ENCODE assay signal across 23 cellular contexts in the genomic region with DNA sequence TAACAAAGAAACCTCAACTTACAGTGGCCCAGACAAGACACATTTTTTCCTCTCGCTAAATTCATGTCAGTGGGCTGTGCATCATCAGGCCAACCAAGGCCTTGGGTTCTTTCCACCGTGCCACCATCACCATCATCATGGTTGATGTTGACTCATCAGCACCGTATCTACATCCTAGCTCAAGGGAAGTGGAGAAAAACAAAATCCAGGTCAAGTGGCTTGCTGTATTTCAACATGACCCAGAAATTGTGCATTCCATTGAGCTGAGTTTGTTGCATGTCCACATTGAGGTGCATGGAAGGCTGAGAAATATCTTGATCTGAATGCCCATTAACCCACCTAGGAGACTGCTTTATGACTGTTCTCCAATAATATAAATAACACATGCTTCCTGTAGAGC.
DNase-seq lines count a peak whose midpoint lies in the region; ATAC-seq, FAIRE-seq and TF ChIP-seq lines count a peak whose summit lies in the region.
"Had no signal": no experiment of that assay in that cellular context is flagged by ENCODE, and none has a peak within 500 bp of the region (broad histone marks: within the 10 kb centered on the region; RNA-seq: fewer than 3 reads in every experiment).

No MANE protein-coding gene starts in this region.

- no peaks in the 10 kb centered on the region for H3K36me3 ChIP-seq in astrocyte (ENCODE audit: insufficient read depth, low read length)
- H3K36me3 ChIP-seq: SJSA1 had no signal

- no peak for ATAC-seq in foreskin keratinocyte
- ATAC-seq in naive thymus-derived CD8-positive, alpha-beta T cell = no peak
- ATAC-seq: Panc1 had no signal

- DNase-seq in A172 (ENCODE audit: low spot score) (peak; percentile 61), HT1080 (ENCODE audit: low read depth) (peak; percentile 88), astrocyte (ENCODE audit: low read depth) (peak; percentile 2), foreskin keratinocyte (peak; percentile 29 to 64), mucosa of gallbladder (ENCODE audit: low spot score) (no peak)
- no peak for DNase-seq in activated naive CD4-positive, alpha-beta T cell treated with anti-CD3 and anti-CD28 coated beads, Interleukin-2, amount 10 ng/mL, durations not matched to agents 7 days and 5 days
- no peak for DNase-seq in naive thymus-derived CD8-positive, alpha-beta T cell
- DNase-seq in T-helper 2 cell treated with Interferon-gamma antibody and Interleukin-4, amounts not matched to agents 5 μg/mL and 100 μg/mL, for 36 hours (ENCODE audit: low spot score) = no peak
- DNase-seq: CD8-positive, alpha-beta memory T cell; GOT3; KG1; MV-4-11; NCI-H1105 treated with DMSO at 0.1 percent for 48 hours; NCI-H2081; NCI-H2171; NCI-H345; NCI-H524; NCI-H774; NK-92 treated with Interleukin-12 subunit alpha and Interleukin-12 subunit beta, amount 100 ng/mL, for 24 hours had no signal

- POLR2A ChIA-PET in naive thymus-derived CD8-positive, alpha-beta T cell (lab: Charles Lee) = no interaction called here

- H3K4me1 ChIP-seq in astrocyte (ENCODE audit: insufficient read depth, low read length) = no peaks in the 10 kb centered on the region
- no peaks in the 10 kb centered on the region for H3K4me1 ChIP-seq in foreskin keratinocyte
- H3K4me1 ChIP-seq: SJSA1 had no signal

- H3K9me3 Mint-ChIP-seq in astrocyte (ENCODE audit: unreplicated experiment) = no peaks in the 10 kb centered on the region
- no peaks in the 10 kb centered on the region for H3K9me3 Mint-ChIP-seq in activated naive CD4-positive, alpha-beta T cell treated with anti-CD3 and anti-CD28 coated beads, Interleukin-2, amount 10 ng/mL, durations not matched to agents 7 days and 5 days
- H3K9me3 Mint-ChIP-seq in naive thymus-derived CD8-positive, alpha-beta T cell = peaks cover 0 to 12% (median 0%) of the 10 kb centered on the region in 9 donors
- H3K9me3 Mint-ChIP-seq in T-helper 2 cell treated with Interferon-gamma antibody and Interleukin-4, amounts not matched to agents 5 μg/mL and 100 μg/mL, for 36 hours = no peaks in the 10 kb centered on the region

- H3K36me3 Mint-ChIP-seq in astrocyte (ENCODE audit: low read depth, unreplicated experiment) = no peaks in the 10 kb centered on the region
- H3K36me3 Mint-ChIP-seq in activated naive CD4-positive, alpha-beta T cell treated with anti-CD3 and anti-CD28 coated beads, Interleukin-2, amount 10 ng/mL, durations not matched to agents 7 days and 5 days = no peaks in the 10 kb centered on the region
- H3K36me3 Mint-ChIP-seq in naive thymus-derived CD8-positive, alpha-beta T cell = no peaks in the 10 kb centered on the region
- H3K36me3 Mint-ChIP-seq in T-helper 2 cell treated with Interferon-gamma antibody and Interleukin-4, amounts not matched to agents 5 μg/mL and 100 μg/mL, for 36 hours (ENCODE audit: low read depth) = no peaks in the 10 kb centered on the region
- H3K36me3 Mint-ChIP-seq: CD8-positive, alpha-beta memory T cell had no signal

- H3K9me3 ChIP-seq in astrocyte (ENCODE audit: insufficient read depth, low read depth, low read length) = no peaks in the 10 kb centered on the region
- H3K9me3 ChIP-seq: SJSA1 had no signal

- H3K4me3 ChIP-seq in astrocyte (ENCODE audit: insufficient read depth, low read depth, low read length) = no peak overlapping the region
- H3K4me3 ChIP-seq: SJSA1 had no signal

- no peaks in the 10 kb centered on the region for H3K27me3 ChIP-seq in astrocyte (ENCODE audit: insufficient read depth, low read length)
- H3K27me3 ChIP-seq in foreskin keratinocyte = no peaks in the 10 kb centered on the region
- H3K27me3 ChIP-seq: SJSA1 had no signal

- H3K9ac ChIP-seq in astrocyte (ENCODE audit: low read length) = no peak overlapping the region

- no peak for FAIRE-seq in astrocyte (lab: Jason Lieb, UNC)
- FAIRE-seq: A204.1 had no signal

- no peak overlapping the region for H3K27ac Mint-ChIP-seq in astrocyte (ENCODE audit: unreplicated experiment)
- H3K27ac Mint-ChIP-seq in activated naive CD4-positive, alpha-beta T cell treated with anti-CD3 and anti-CD28 coated beads, Interleukin-2, amount 10 ng/mL, durations not matched to agents 7 days and 5 days = no peak overlapping the region
- H3K27ac Mint-ChIP-seq in naive thymus-derived CD8-positive, alpha-beta T cell = no peak overlapping the region
- no peak overlapping the region for H3K27ac Mint-ChIP-seq in T-helper 2 cell treated with Interferon-gamma antibody and Interleukin-4, amounts not matched to agents 5 μg/mL and 100 μg/mL, for 36 hours
- H3K27ac Mint-ChIP-seq: CD8-positive, alpha-beta memory T cell had no signal

- H3K27me3 Mint-ChIP-seq in astrocyte (ENCODE audit: low read depth, unreplicated experiment) = no peaks in the 10 kb centered on the region
- no peaks in the 10 kb centered on the region for H3K27me3 Mint-ChIP-seq in activated naive CD4-positive, alpha-beta T cell treated with anti-CD3 and anti-CD28 coated beads, Interleukin-2, amount 10 ng/mL, durations not matched to agents 7 days and 5 days
- peaks cover 0 to under 1% (median 0%) of the 10 kb centered on the region in 5 donors for H3K27me3 Mint-ChIP-seq in naive thymus-derived CD8-positive, alpha-beta T cell
- no peaks in the 10 kb centered on the region for H3K27me3 Mint-ChIP-seq in T-helper 2 cell treated with Interferon-gamma antibody and Interleukin-4, amounts not matched to agents 5 μg/mL and 100 μg/mL, for 36 hours (ENCODE audit: low read depth)
- H3K27me3 Mint-ChIP-seq: CD8-positive, alpha-beta memory T cell had no signal

- TF ChIP-seq CTCF in astrocyte (IDR thresholded peaks at IDR 0.05; ENCODE audit: insufficient read depth, low read depth, low read length) (no peak), foreskin keratinocyte (conservative IDR thresholded peaks at IDR 0.05) (no peak)

- H2AFZ ChIP-seq in astrocyte (ENCODE audit: low read depth, low read length) = no peak overlapping the region

- H3K4me1 Mint-ChIP-seq in astrocyte (ENCODE audit: low read depth, unreplicated experiment) = no peaks in the 10 kb centered on the region
- no peaks in the 10 kb centered on the region for H3K4me1 Mint-ChIP-seq in activated naive CD4-positive, alpha-beta T cell treated with anti-CD3 and anti-CD28 coated beads, Interleukin-2, amount 10 ng/mL, durations not matched to agents 7 days and 5 days
- no peaks in the 10 kb centered on the region for H3K4me1 Mint-ChIP-seq in naive thymus-derived CD8-positive, alpha-beta T cell
- H3K4me1 Mint-ChIP-seq in T-helper 2 cell treated with Interferon-gamma antibody and Interleukin-4, amounts not matched to agents 5 μg/mL and 100 μg/mL, for 36 hours (ENCODE audit: low read depth) = no peaks in the 10 kb centered on the region
- H3K4me1 Mint-ChIP-seq: CD8-positive, alpha-beta memory T cell had no signal

- no peak overlapping the region for H3K4me3 Mint-ChIP-seq in astrocyte (ENCODE audit: unreplicated experiment)
- no peak overlapping the region for H3K4me3 Mint-ChIP-seq in activated naive CD4-positive, alpha-beta T cell treated with anti-CD3 and anti-CD28 coated beads, Interleukin-2, amount 10 ng/mL, durations not matched to agents 7 days and 5 days
- H3K4me3 Mint-ChIP-seq in naive thymus-derived CD8-positive, alpha-beta T cell = no peak overlapping the region
- no peak overlapping the region for H3K4me3 Mint-ChIP-seq in T-helper 2 cell treated with Interferon-gamma antibody and Interleukin-4, amounts not matched to agents 5 μg/mL and 100 μg/mL, for 36 hours
- H3K4me3 Mint-ChIP-seq: CD8-positive, alpha-beta memory T cell had no signal

- no peak overlapping the region for H3K4me2 ChIP-seq in astrocyte (ENCODE audit: low read length)

- H3K27ac ChIP-seq in astrocyte (ENCODE audit: low read depth, low read length) (no peak overlapping the region), foreskin keratinocyte (no peak overlapping the region)
- H3K27ac ChIP-seq: C4-2B, SJSA1 had no signal

- no peaks in the 10 kb centered on the region for H4K20me1 ChIP-seq in astrocyte (ENCODE audit: insufficient read depth, low read length)

- CTCF ChIA-PET in activated naive CD4-positive, alpha-beta T cell treated with anti-CD3 and anti-CD28 coated beads, Interleukin-2, amount 10 ng/mL, durations not matched to agents 7 days and 5 days (lab: Charles Lee) = no interaction called here

- H3K79me2 ChIP-seq in astrocyte (ENCODE audit: insufficient read depth, low read length) = no peaks in the 10 kb centered on the region

Comparison
In these comparisons a context has a peak if more than half of its experiments do, and no peak if none do; other contexts are left out.
1. DNase-seq: peak in A172 (single experiment), HT1080 (single experiment), astrocyte (single experiment) and foreskin keratinocyte (2 of 2); none in activated naive CD4-positive, alpha-beta T cell treated with anti-CD3 and anti-CD28 coated beads, Interleukin-2, amount 10 ng/mL, durations not matched to agents 7 days and 5 days (single experiment), mucosa of gallbladder (single experiment), naive thymus-derived CD8-positive, alpha-beta T cell (0 of 10) and T-helper 2 cell treated with Interferon-gamma antibody and Interleukin-4, amounts not matched to agents 5 μg/mL and 100 μg/mL, for 36 hours (single experiment).